Comparison of ENCODE assay signal across 8 cellular contexts in genomic region chr19:45250216-45250831, GRCh38.
DNase-seq lines count a peak whose midpoint lies in the region; ATAC-seq, FAIRE-seq and TF ChIP-seq lines count a peak whose summit lies in the region.

No MANE protein-coding gene starts in this region.

- H3K4me1 Mint-ChIP-seq in nephron = peaks cover 34% of the 10 kb centered on the region

- H3K27ac ChIP-seq in BLaER1 treated with 17β-estradiol and CSF1 and Interleukin-3, amounts not matched to agents 10 nM and 100 nM = peak overlapping the region; percentile 46 to 82 (median 67); a peak in 18 of 22 replicates

- H3K36me3 ChIP-seq in BLaER1 treated with 17β-estradiol and CSF1 and Interleukin-3, amounts not matched to agents 10 nM and 100 nM = peaks cover 0 to 13% (median 7%) of the 10 kb centered on the region in 11 experiments; a peak in 9 of 22 replicates
- peaks cover 13% of the 10 kb centered on the region for H3K36me3 ChIP-seq in NT2/D1 (ENCODE audit: insufficient read depth, insufficient read length, low read length)
- H3K36me3 ChIP-seq in endocrine pancreas (ENCODE audit: control insufficient read depth, insufficient read depth, low read length) = no peaks in the 10 kb centered on the region

- H3K27ac Mint-ChIP-seq in nephron = peak overlapping the region; percentile 38 to 91 (median 75)

- no peaks in the 10 kb centered on the region for H3K27me3 ChIP-seq in BLaER1 treated with 17β-estradiol and CSF1 and Interleukin-3, amounts not matched to agents 10 nM and 100 nM
- H3K27me3 ChIP-seq in NT2/D1 (ENCODE audit: insufficient read depth, insufficient read length) = peaks cover 10% of the 10 kb centered on the region
- H3K27me3 ChIP-seq in endocrine pancreas (ENCODE audit: control insufficient read depth, insufficient read depth, low read length) = no peaks in the 10 kb centered on the region

- DNase-seq in NT2/D1 (ENCODE audit: low read depth, low spot score) (no peak), GM19239 (ENCODE audit: insufficient read length, low spot score) (no peak), NCI-H1092 treated with DMSO at 0.1 percent for 48 hours (lab: John Stamatoyannopoulos, UW) (no peak)
- no peak for DNase-seq in activated CD8-positive, alpha-beta memory T cell treated with anti-CD3 and anti-CD28 coated beads for 24 hours

- H4K20me1 ChIP-seq in BLaER1 treated with 17β-estradiol and CSF1 and Interleukin-3, amounts not matched to agents 10 nM and 100 nM = peaks cover 30 to 38% (median 36%) of the 10 kb centered on the region in 11 experiments

- no peaks in the 10 kb centered on the region for H3K9me3 ChIP-seq in BLaER1 treated with 17β-estradiol and CSF1 and Interleukin-3, amounts not matched to agents 10 nM and 100 nM (replicated peaks in 1 of 11)
- no peaks in the 10 kb centered on the region for H3K9me3 ChIP-seq in NT2/D1 (ENCODE audit: insufficient read depth, low read length)
- H3K9me3 ChIP-seq in endocrine pancreas (ENCODE audit: control insufficient read depth, low read length) = no peaks in the 10 kb centered on the region

- FAIRE-seq in GM19239 (lab: Jason Lieb, UNC) = no peak

- peak overlapping the region; percentile 87 to 95 (median 94) for H3K4me3 Mint-ChIP-seq in nephron

- H3K27me3 Mint-ChIP-seq in nephron (ENCODE audit: low read depth) = no peaks in the 10 kb centered on the region

- H3K4me2 ChIP-seq in BLaER1 treated with 17β-estradiol and CSF1 and Interleukin-3, amounts not matched to agents 10 nM and 100 nM = peak overlapping the region; percentile 54 to 94 (median 82)

- H3K9me3 Mint-ChIP-seq in nephron = no peaks in the 10 kb centered on the region

- H3K9ac ChIP-seq in BLaER1 treated with 17β-estradiol and CSF1 and Interleukin-3, amounts not matched to agents 10 nM and 100 nM = peak overlapping the region; percentile 63 to 87 (median 77)
- H3K9ac ChIP-seq in NT2/D1 (ENCODE audit: insufficient read length, low read depth) (peak overlapping the region; percentile 64), endocrine pancreas (ENCODE audit: control insufficient read depth, insufficient read depth, low read length) (peak overlapping the region; percentile 90)

- no peak for TF ChIP-seq CTCF in nephron (IDR thresholded peaks at IDR 0.05; ENCODE audit: unreplicated experiment in 3 of 3)

- H3K4me1 ChIP-seq in BLaER1 treated with 17β-estradiol and CSF1 and Interleukin-3, amounts not matched to agents 10 nM and 100 nM = peaks cover 41 to 72% (median 63%) of the 10 kb centered on the region in 10 experiments
- H3K4me1 ChIP-seq in NT2/D1 (ENCODE audit: insufficient read depth, insufficient read length) (peaks cover 21% of the 10 kb centered on the region), endocrine pancreas (ENCODE audit: control insufficient read depth, insufficient read depth, low read length) (no peaks in the 10 kb centered on the region)

- ATAC-seq in HG03460 (IDR thresholded peaks at IDR 0.05; ENCODE audit: unreplicated experiment) = no peak

- peak overlapping the region; percentile 55 to 88 (median 68) for H3K4me3 ChIP-seq in BLaER1 treated with 17β-estradiol and CSF1 and Interleukin-3, amounts not matched to agents 10 nM and 100 nM
- H3K4me3 ChIP-seq in NT2/D1 (ENCODE audit: insufficient read length, low read depth) (peak overlapping the region; percentile 57), endocrine pancreas (ENCODE audit: control insufficient read depth, insufficient read depth, low read length) (peak overlapping the region; percentile 50)

- no peaks in the 10 kb centered on the region for H3K36me3 Mint-ChIP-seq in nephron (ENCODE audit: low read depth)
